19 cellular contexts compared by ENCODE assay signal in the genomic region with DNA sequence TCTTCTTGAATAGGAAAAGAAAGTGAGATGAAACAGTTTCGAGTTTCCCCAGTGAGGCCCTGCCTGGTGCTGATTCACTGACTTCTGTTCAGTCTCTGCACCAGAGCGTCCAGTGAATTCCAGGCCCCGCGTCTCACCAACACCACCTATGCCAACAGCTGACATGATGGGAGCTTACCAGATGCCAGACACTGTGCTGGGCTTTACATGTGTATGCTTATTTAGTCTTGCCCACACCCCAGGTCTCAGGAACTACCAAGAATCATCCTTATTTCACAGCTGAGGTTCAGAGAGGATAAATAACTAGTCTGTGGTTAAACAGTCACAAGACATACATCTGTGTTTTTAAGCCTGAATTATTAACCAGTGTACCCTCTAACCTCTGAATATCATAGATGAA. TPM values are rescaled to one million over a fixed set of nuclear protein-coding genes. Genes with fewer than 3 reads are reported as not detected.
DNase-seq lines count a peak whose midpoint lies in the region; ATAC-seq and TF ChIP-seq lines count a peak whose summit lies in the region.
"Had no signal": no experiment of that assay in that cellular context is flagged by ENCODE, and none has a peak within 500 bp of the region (broad histone marks: within the 10 kb centered on the region; RNA-seq: fewer than 3 reads in every experiment).

No MANE protein-coding gene starts in this region.

- TF ChIP-seq CTCF in left ventricle myocardium inferior (IDR thresholded peaks at IDR 0.05; ENCODE audit: borderline replicate concordance) = no peak

- H3K4me3 ChIP-seq in left ventricle myocardium inferior (no peak overlapping the region), SJCRH30 (no peak overlapping the region)
- H3K4me3 ChIP-seq: gastroesophageal sphincter, upper lobe of left lung had no signal

- peaks cover 10% of the 10 kb centered on the region for H3K27me3 ChIP-seq in left ventricle myocardium inferior (ENCODE audit: low read depth)
- H3K27me3 ChIP-seq in SJCRH30 = peaks cover 3% of the 10 kb centered on the region; the same call in 1 of the 2 replicates
- H3K27me3 ChIP-seq: upper lobe of left lung had no signal

- no peaks in the 10 kb centered on the region for H3K36me3 ChIP-seq in left ventricle myocardium inferior
- no peaks in the 10 kb centered on the region for H3K36me3 ChIP-seq in SJCRH30
- H3K36me3 ChIP-seq: gastroesophageal sphincter, upper lobe of left lung had no signal

- no peak for DNase-seq in Right ventricle myocardium inferior (ENCODE audit: missing footprints)
- DNase-seq in left ventricle myocardium inferior = no peak
- DNase-seq in SJCRH30 = peak; percentile 40 to 61
- peak; percentile 13 for DNase-seq in iPS-NIHi7 (ENCODE audit: extremely low spot score)
- DNase-seq in stromal cell of bone marrow (ENCODE audit: low read depth) = peak; percentile 33
- DNase-seq in hepatic stellate cell (ENCODE audit: low spot score) = no peak
- DNase-seq in stimulated activated naive CD4-positive, alpha-beta T cell (lab: John Stamatoyannopoulos, UW) = no peak
- DNase-seq: activated gamma-delta T cell treated with Interleukin-2 at 50 U/mL for 16 hours; kidney; NCI-H187; NCI-H510A; stimulated activated CD4-positive, alpha-beta T cell treated with anti-CD3 and anti-CD28 coated beads, Interleukin-4, amount 100 ng/mL, for 4 hours; upper lobe of left lung had no signal

- intact Hi-C loops in Right ventricle myocardium inferior (cut with DNase I) (no loop called here), left ventricle myocardium inferior (cut with micrococcal nuclease) (no loop called here)

- H3K27ac ChIP-seq in left ventricle myocardium inferior (replicated peaks) = no peak overlapping the region
- H3K27ac ChIP-seq in SJCRH30 = no peak overlapping the region
- H3K27ac ChIP-seq: gastroesophageal sphincter, upper lobe of left lung had no signal

- H3K4me1 ChIP-seq in left ventricle myocardium inferior (peaks cover 6% of the 10 kb centered on the region), SJCRH30 (peaks cover 3% of the 10 kb centered on the region; the same call in 1 of the 2 replicates)
- H3K4me1 ChIP-seq: gastroesophageal sphincter, upper lobe of left lung had no signal

- H3K9me3 ChIP-seq in left ventricle myocardium inferior (replicated peaks) = no peaks in the 10 kb centered on the region
- no peaks in the 10 kb centered on the region for H3K9me3 ChIP-seq in SJCRH30 (replicated peaks)
- H3K9me3 ChIP-seq: upper lobe of left lung had no signal

- ATAC-seq in Right ventricle myocardium inferior (peak; percentile 64), GM21723 (IDR thresholded peaks at IDR 0.05; ENCODE audit: unreplicated experiment) (no peak)
- ATAC-seq: gastroesophageal sphincter; HCT116; stimulated activated effector memory CD8-positive, alpha-beta T cell treated with anti-CD3 and anti-CD28 coated beads, Interleukin-12 subunit alpha, Interleukin-12 subunit beta, amount 100 ng/mL, for 72 hours; WTC11 had no signal

RNA-seq across cellular contexts. Expression of a gene that starts 29.1 kb away (rescaled TPM):
- total RNA-seq in Right ventricle myocardium inferior (0.57 TPM), left ventricle myocardium inferior (13.0 TPM)
- total RNA-seq in SJCRH30 (2014; rRNA removed; shearing (Covaris generic)) = 18.1 and 18.6 TPM in 2 replicates
- total RNA-seq: OCI-LY7 had no signal

Comparison
In these comparisons a context has a peak if more than half of its experiments do, and no peak if none do; other contexts are left out.
1. DNase-seq: peak in SJCRH30 (2 of 2), iPS-NIHi7 (single experiment) and stromal cell of bone marrow (single experiment); none in Right ventricle myocardium inferior (single experiment), left ventricle myocardium inferior (single experiment), hepatic stellate cell (single experiment) and stimulated activated naive CD4-positive, alpha-beta T cell (0 of 6).